ENCODE assay signal across 19 cellular contexts in genomic region chr5:98780390-98780789, GRCh38. TPM values are rescaled to one million over a fixed set of nuclear protein-coding genes. Genes with fewer than 3 reads are reported as not detected.
DNase-seq lines count a peak whose midpoint lies in the region; ATAC-seq and TF ChIP-seq lines count a peak whose summit lies in the region.
"Had no signal": no experiment of that assay in that cellular context is flagged by ENCODE, and none has a peak within 500 bp of the region (broad histone marks: within the 10 kb centered on the region; RNA-seq: fewer than 3 reads in every experiment).

No MANE protein-coding gene starts in this region.

- 0 out of 2 replicates have a peak overlapping the region, but pooled peaks have one; percentile 21 for H3K14ac ChIP-seq in IMR-90 (replicated peaks; ENCODE audit: low read depth, low read length)

- no peak overlapping the region for H2BK20ac ChIP-seq in IMR-90 (ENCODE audit: low read depth, low read length)

- TF ChIP-seq CTCF in IMR-90 (conservative IDR thresholded peaks at IDR 0.05; ENCODE audit: low read depth, low read length) = no peak
- no peak for TF ChIP-seq CTCF in fibroblast of mammary gland (conservative IDR thresholded peaks at IDR 0.05; ENCODE audit: control insufficient read depth, insufficient read depth, low read depth, low read length)

- peak; percentile 71 for ATAC-seq in GM18907 (IDR thresholded peaks at IDR 0.05; ENCODE audit: unreplicated experiment)
- no peak for ATAC-seq in IMR-90 (ENCODE audit: low read depth)
- no peak for ATAC-seq in HG02763 (IDR thresholded peaks at IDR 0.05; ENCODE audit: unreplicated experiment)
- ATAC-seq: natural killer cell had no signal

- no TSS peak for BruUV-seq in IMR-90 (replicated peaks; lab: Mats Ljungman, UMichigan)

- WGBS in IMR-90 (ENCODE audit: extremely low coverage in 2 of 2, insufficient read length in 1 of 2), 2 experiments = no CpG with 5 or more reads among the region's 3 CpGs

- TF ChIP-seq POLR2A in IMR-90 (IDR thresholded peaks at IDR 0.05; ENCODE audit: low read depth, low read length) = no peak

- TF ChIP-seq RAD21 in IMR-90 (IDR thresholded peaks at IDR 0.05; ENCODE audit: low read length) = no peak

- peaks cover 27% of the 10 kb centered on the region for H3K9me1 ChIP-seq in IMR-90 (ENCODE audit: insufficient read depth, low read length)

- H2AFZ ChIP-seq in IMR-90 (replicated peaks; ENCODE audit: low read length, poor library complexity) = no peak overlapping the region

- in situ Hi-C loops in IMR-90 (cut with MboI; ENCODE audit: low sequenced_read_pairs) = loop anchor here (25.0 kb wide), 1 partner anchor 1243 kb away; no protein-coding TSS in a partner anchor

- H3K56ac ChIP-seq in IMR-90 (ENCODE audit: extremely low read depth, insufficient read depth, low read length) = no peak overlapping the region

- dilution Hi-C loops in IMR-90 (cut with HindIII; ENCODE audit: low sequenced_read_pairs, unreplicated experiment) = no loop called here

- peak overlapping the region in 1 of 2 experiments; percentile 23; a peak in 1 of 4 replicates for H4K8ac ChIP-seq in IMR-90 (ENCODE audit: low read depth in 2 of 2, low read length in 2 of 2)

- CTCF ChIA-PET in IMR-90 (lab: Yijun Ruan, JAX) = interaction anchor here (0.6 to 1.0 kb wide), 2 partner anchors 12 to 1634 kb away, joined by 3 read pairs; no protein-coding TSS in a partner anchor

- peaks cover 27% of the 10 kb centered on the region for H3K4me1 ChIP-seq in IMR-90 (ENCODE audit: control insufficient read depth, insufficient read depth, low read length)
- H3K4me1 ChIP-seq in rectal smooth muscle tissue (ENCODE audit: control insufficient read depth, insufficient read depth, low read length) = peaks cover 3% of the 10 kb centered on the region

- H2BK120ac ChIP-seq in IMR-90 (ENCODE audit: low read depth, low read length) = no peak overlapping the region

- DNase-seq in IMR-90 (no peak), fibroblast of mammary gland (ENCODE audit: low read depth) (peak; percentile 50), nucleus accumbens (lab: John Stamatoyannopoulos, UW) (no peak), foreskin melanocyte (no peak)
- no peak for DNase-seq in activated CD4-positive, alpha-beta T cell treated with anti-CD3 and anti-CD28 coated beads, Interleukin-2, amount 50 U/mL, for 1 hour
- DNase-seq: ACHN; activated naive CD8-positive, alpha-beta T cell treated with anti-CD3 and anti-CD28 coated beads, Interleukin-2, amount 10 ng/mL, durations not matched to agents 7 days and 5 days; DMS153; H7; heart left ventricle; natural killer cell; NCI-H1105 treated with DMSO at 0.1 percent for 48 hours; NCI-H526; SHP77 treated with DMSO at 0.1 percent for 48 hours had no signal

- no peak overlapping the region for H4K91ac ChIP-seq in IMR-90 (ENCODE audit: insufficient read depth, low read depth, low read length)

- no peak overlapping the region for H2BK15ac ChIP-seq in IMR-90 (ENCODE audit: low read depth, low read length)

- H3K27ac ChIP-seq in IMR-90 (ENCODE audit: insufficient read depth, low read length) (no peak overlapping the region), rectal smooth muscle tissue (ENCODE audit: low read depth, low read length) (no peak overlapping the region)
- H3K27ac ChIP-seq: heart left ventricle had no signal

- peak overlapping the region; percentile 3; the same call in 1 of the 2 replicates for H3K23ac ChIP-seq in IMR-90 (ENCODE audit: low read depth, low read length)

- peaks cover 0 to 31% of the 10 kb centered on the region in 2 experiments; a peak in 3 of 4 replicates for H3K79me1 ChIP-seq in IMR-90 (ENCODE audit: low read depth in 1 of 2, low read length in 2 of 2)

- H3K4me3 ChIP-seq in IMR-90 (ENCODE audit: insufficient read depth, low read depth, low read length) (no peak overlapping the region; the same call in 1 of the 2 replicates), fibroblast of mammary gland (ENCODE audit: control insufficient read depth, low read depth, low read length) (no peak overlapping the region), rectal smooth muscle tissue (ENCODE audit: low read length) (peak overlapping the region; percentile 22)
- H3K4me3 ChIP-seq: heart left ventricle, lung, tibial nerve had no signal

- H3K18ac ChIP-seq in IMR-90 (ENCODE audit: low read depth, low read length) = no peak overlapping the region

- H3K9me3 ChIP-seq in IMR-90 (ENCODE audit: control insufficient read depth, insufficient read depth, low read length) = no peaks in the 10 kb centered on the region
- H3K9me3 ChIP-seq: heart left ventricle, tibial nerve had no signal

- peak overlapping the region; percentile 51 for H2BK5ac ChIP-seq in IMR-90 (ENCODE audit: low read depth, low read length, poor library complexity, severe bottlenecking)

- H4K20me1 ChIP-seq in IMR-90 (ENCODE audit: insufficient read depth, low read length) = peaks cover 96% of the 10 kb centered on the region

- H3K4ac ChIP-seq in IMR-90 (ENCODE audit: low read depth, low read length) = no peak overlapping the region

- no peak overlapping the region for H2AK9ac ChIP-seq in IMR-90 (replicated peaks; ENCODE audit: low read depth, low read length, poor library complexity)

- H3K4me2 ChIP-seq in IMR-90 (ENCODE audit: low read depth, low read length) = peak overlapping the region; percentile 52; the same call in 1 of the 2 replicates

- intact Hi-C loops in IMR-90 (cut with micrococcal nuclease) = no loop called here

- H4K5ac ChIP-seq in IMR-90 (ENCODE audit: low read depth, low read length) = no peak overlapping the region; the same call in 1 of the 2 replicates

- H2AK5ac ChIP-seq in IMR-90 (ENCODE audit: low read depth, low read length) = no peak overlapping the region

- H3K36me3 ChIP-seq in IMR-90 (ENCODE audit: control insufficient read depth, insufficient read depth, low read length) = peaks cover 35% of the 10 kb centered on the region
- H3K36me3 ChIP-seq in rectal smooth muscle tissue (ENCODE audit: control insufficient read depth, insufficient read depth, low read length) = no peaks in the 10 kb centered on the region

- H3K27me3 ChIP-seq in IMR-90 (ENCODE audit: control insufficient read depth, insufficient read depth, low read length) = no peaks in the 10 kb centered on the region
- H3K27me3 ChIP-seq in rectal smooth muscle tissue (ENCODE audit: control insufficient read depth, insufficient read depth, low read length) = no peaks in the 10 kb centered on the region
- H3K27me3 ChIP-seq: tibial nerve had no signal

- H3K9ac ChIP-seq in IMR-90 (ENCODE audit: low read depth, low read length) = no peak overlapping the region
- no peak overlapping the region for H3K9ac ChIP-seq in rectal smooth muscle tissue (ENCODE audit: low read length)

- POLR2A ChIA-PET in IMR-90 (lab: Charles Lee; ENCODE audit: unreplicated experiment) = interaction anchor here (0.5 kb wide), 1 partner anchor 1399 kb away, joined by 5 read pairs; no protein-coding TSS in a partner anchor

TF ChIP-seq in IMR-90, 13 proteins besides CTCF, POLR2A, EP300 and RAD21:
- no peak for TF ChIP-seq MXI1 (IDR thresholded peaks at IDR 0.05; ENCODE audit: borderline replicate concordance, low read depth, low read length)
- no peak for TF ChIP-seq CHD1 (IDR thresholded peaks at IDR 0.05; ENCODE audit: low read depth, low read length)
- no peak for TF ChIP-seq FOS (IDR thresholded peaks at IDR 0.05; ENCODE audit: low read depth, low read length)
- TF ChIP-seq NFE2L2 (IDR thresholded peaks at IDR 0.05; ENCODE audit: low read depth, low read length) = no peak
- TF ChIP-seq USF2 (IDR thresholded peaks at IDR 0.05; ENCODE audit: low read depth, low read length) = no peak
- no peak for TF ChIP-seq SMC3 (IDR thresholded peaks at IDR 0.05; ENCODE audit: low read depth, low read length)
- no peak for TF ChIP-seq MAZ (IDR thresholded peaks at IDR 0.05; ENCODE audit: borderline replicate concordance, low read depth, low read length)
- TF ChIP-seq RFX5 (IDR thresholded peaks at IDR 0.05; ENCODE audit: low read depth, low read length) = no peak
- TF ChIP-seq ELK1 (IDR thresholded peaks at IDR 0.05; ENCODE audit: borderline replicate concordance, low read depth, low read length) = no peak
- TF ChIP-seq RCOR1 (IDR thresholded peaks at IDR 0.05; ENCODE audit: insufficient replicate concordance, low read length) = no peak
- no peak for TF ChIP-seq MAFK (IDR thresholded peaks at IDR 0.05; ENCODE audit: low read depth, low read length)
- no peak for TF ChIP-seq CEBPB (IDR thresholded peaks at IDR 0.05; ENCODE audit: low read depth, low read length)
- TF ChIP-seq BHLHE40 (IDR thresholded peaks at IDR 0.05; ENCODE audit: low read depth, low read length) = no peak

RNA-seq across cellular contexts. Expression of gene RGMB, which starts 6.9 kb away (rescaled TPM):
- total RNA-seq in IMR-90 (2012; rRNA removed) = 74.4 and 83.0 TPM in 2 replicates
- polyA plus RNA-seq in IMR-90 (2012; rRNA removed) = 128 and 129 TPM in 2 replicates
- polyA plus RNA-seq in IMR-90 (2012; cell fraction: cytosol; rRNA removed) = 104 and 165 TPM in 2 replicates
- 301 and 527 TPM in 2 replicates for polyA plus RNA-seq in IMR-90 (2012; cell fraction: nucleus; rRNA removed; ENCODE audit: low replicate concordance)
